1 cellular context compared by ENCODE assay signal in genomic region chr19:38850231-38850975, GRCh38.
TF ChIP-seq lines count a peak whose summit lies in the region.

No MANE protein-coding gene starts in this region.

TF ChIP-seq in SK-N-SH, 30 proteins besides CTCF, POLR2A, EP300 and RAD21 (continued from another document):
- TF ChIP-seq POLR2AphosphoS5 (IDR thresholded peaks at IDR 0.05; ENCODE audit: low read depth, low read length) = peak; percentile 72; the same call in 1 of the 2 replicates
- peak; percentile 68 for TF ChIP-seq NRF1 (IDR thresholded peaks at IDR 0.05; ENCODE audit: low read depth, low read length)
- TF ChIP-seq, protein P1, sequence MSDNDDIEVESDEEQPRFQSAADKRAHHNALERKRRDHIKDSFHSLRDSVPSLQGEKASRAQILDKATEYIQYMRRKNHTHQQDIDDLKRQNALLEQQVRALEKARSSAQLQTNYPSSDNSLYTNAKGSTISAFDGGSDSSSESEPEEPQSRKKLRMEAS (IDR thresholded peaks at IDR 0.05; ENCODE audit: low read depth) = peak; percentile 41; the same call in 1 of the 2 replicates
- TF ChIP-seq MEF2A (IDR thresholded peaks at IDR 0.05; ENCODE audit: borderline replicate concordance, low read depth) = no peak
TF ChIP-seq in SK-N-SH: peak in this region for 12.
